Comparison of ENCODE assay signal across 31 cellular contexts in the genomic region with DNA sequence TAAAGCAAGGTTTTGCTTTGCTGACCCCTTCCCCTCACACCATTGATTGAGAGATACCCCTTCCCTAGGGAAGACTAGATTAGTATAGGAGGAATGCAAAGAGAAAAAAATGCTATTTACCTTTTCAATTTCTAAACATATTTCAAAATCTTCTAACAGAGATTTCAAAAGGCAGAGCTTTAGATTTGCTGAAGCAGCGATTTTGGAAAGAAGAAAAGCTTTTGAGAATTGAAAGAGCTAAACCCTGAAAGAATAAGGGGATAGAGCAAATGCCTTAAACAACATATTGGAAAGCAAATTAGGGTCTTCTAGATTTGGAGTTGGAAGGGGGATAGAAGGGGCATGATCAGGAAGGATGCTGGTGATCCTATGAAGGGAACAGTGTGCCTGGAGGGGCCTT.
"Had no signal": no experiment of that assay in that cellular context is flagged by ENCODE, and none has a peak within 500 bp of the region (broad histone marks: within the 10 kb centered on the region; RNA-seq: fewer than 3 reads in every experiment).

No MANE protein-coding gene starts in this region.

- H3K27me3 ChIP-seq: neural progenitor cell, ovary, suprapubic skin, testis, transverse colon, uterus had no signal

- H3K9ac ChIP-seq: neural progenitor cell, parathyroid adenoma had no signal

- H3K4me3 ChIP-seq: neural progenitor cell, ovary, psoas muscle, skin epidermis, smooth muscle cell, spleen, suprapubic skin, testis, tibial artery, transverse colon, upper lobe of right lung, uterus had no signal

- H3K27me3 Mint-ChIP-seq: type B pancreatic cell had no signal

- H3K9me3 ChIP-seq: ovary, psoas muscle, spleen, suprapubic skin, testis, tibial artery, transverse colon, upper lobe of right lung, uterus had no signal

- H3K36me3 ChIP-seq: neural progenitor cell, ovary, spleen, suprapubic skin, tibial artery, transverse colon, upper lobe of right lung, uterus had no signal

- H3K27ac ChIP-seq: neural progenitor cell, ovary, parathyroid adenoma, psoas muscle, skin epidermis, spleen, suprapubic skin, testis, tibial artery, transverse colon, upper lobe of right lung, uterus had no signal

- H3K4me3 Mint-ChIP-seq: natural killer cell; nephron; neural progenitor cell; stimulated activated memory B cell treated with anti-CD40 and anti-IgM and Interleukin-4, amounts not matched to agents 10 μg/mL and 1 μg/mL and 100 μg/mL, for 72 hours; stimulated activated naive CD8-positive, alpha-beta T cell treated with anti-CD3 and anti-CD28 coated beads, Interleukin-15, amount 100 ng/mL, for 72 hours; type B pancreatic cell had no signal

- H3K79me2 ChIP-seq: parathyroid adenoma had no signal

- H3K36me3 Mint-ChIP-seq: natural killer cell; neural progenitor cell; stimulated activated memory B cell treated with anti-CD40 and anti-IgM and Interleukin-4, amounts not matched to agents 10 μg/mL and 1 μg/mL and 100 μg/mL, for 72 hours; type B pancreatic cell had no signal

- H3K9me3 Mint-ChIP-seq: natural killer cell; nephron; stimulated activated memory B cell treated with anti-CD40 and anti-IgM and Interleukin-4, amounts not matched to agents 10 μg/mL and 1 μg/mL and 100 μg/mL, for 72 hours; stimulated activated naive CD8-positive, alpha-beta T cell treated with anti-CD3 and anti-CD28 coated beads, Interleukin-15, amount 100 ng/mL, for 72 hours; type B pancreatic cell had no signal

- ATAC-seq: natural killer cell; psoas muscle; right cardiac atrium; sciatic nerve; stimulated activated memory B cell treated with anti-CD40 and anti-IgM and Interleukin-4, amounts not matched to agents 10 μg/mL and 1 μg/mL and 100 μg/mL, for 72 hours; stimulated activated naive CD8-positive, alpha-beta T cell treated with anti-CD3 and anti-CD28 coated beads, Interleukin-15, amount 100 ng/mL, for 72 hours; stimulated activated naive CD8-positive, alpha-beta T cell treated with anti-CD3 and anti-CD28 coated beads, Interleukin-15, Interleukin-2, amounts not matched to agents 100 U/mL and 50 U/mL, for 24 hours; upper lobe of right lung had no signal

- H2AFZ ChIP-seq: neural progenitor cell, parathyroid adenoma had no signal

- H3K4me2 ChIP-seq: neural progenitor cell, smooth muscle cell had no signal

- DNase-seq: natural killer cell; occipital lobe; ovary; posterior cingulate gyrus; psoas muscle; right cardiac atrium; spleen; stimulated activated CD4-positive, alpha-beta T cell treated with anti-CD3 and anti-CD28 coated beads, Interleukin-12 subunit alpha, Interleukin-12 subunit beta, amount 100 ng/mL, for 4 hours; stimulated activated CD4-positive, alpha-beta T cell treated with anti-CD3 and anti-CD28 coated beads, Interleukin-1b, Interleukin-23, amount 100 ng/mL, for 48 hours; stimulated activated CD4-positive, alpha-beta T cell treated with anti-CD3 and anti-CD28 coated beads, Interleukin-4, amount 100 ng/mL, for 1 hour; stimulated activated CD4-positive, alpha-beta T cell treated with anti-CD3 and anti-CD28 coated beads, Interleukin-4, amount 100 ng/mL, for 4 hours; stimulated activated CD8-positive, alpha-beta memory T cell treated with anti-CD3 and anti-CD28 coated beads, Interleukin-4, amount 100 ng/mL, for 48 hours; stimulated activated naive CD4-positive, alpha-beta T cell; stimulated activated naive CD8-positive, alpha-beta T cell treated with anti-CD3 and anti-CD28 coated beads, Interleukin-15, amount 100 ng/mL, for 72 hours; stimulated activated naive CD8-positive, alpha-beta T cell treated with anti-CD3 and anti-CD28 coated beads, Interleukin-15, Interleukin-2, amounts not matched to agents 100 U/mL and 50 U/mL, for 24 hours; substantia nigra; testis; tibial artery; transverse colon; upper lobe of right lung; uterus had no signal

- H3K4me1 ChIP-seq: parathyroid adenoma, psoas muscle, spleen, suprapubic skin, tibial artery, upper lobe of right lung, uterus had no signal

- H3K27ac Mint-ChIP-seq: natural killer cell; nephron; neural progenitor cell; progenitor cell of endocrine pancreas; stimulated activated memory B cell treated with anti-CD40 and anti-IgM and Interleukin-4, amounts not matched to agents 10 μg/mL and 1 μg/mL and 100 μg/mL, for 72 hours; stimulated activated naive CD8-positive, alpha-beta T cell treated with anti-CD3 and anti-CD28 coated beads, Interleukin-15, amount 100 ng/mL, for 72 hours; type B pancreatic cell had no signal

- H3K4me1 Mint-ChIP-seq: natural killer cell; nephron; stimulated activated memory B cell treated with anti-CD40 and anti-IgM and Interleukin-4, amounts not matched to agents 10 μg/mL and 1 μg/mL and 100 μg/mL, for 72 hours; stimulated activated naive CD8-positive, alpha-beta T cell treated with anti-CD3 and anti-CD28 coated beads, Interleukin-15, amount 100 ng/mL, for 72 hours had no signal
